19 cellular contexts compared by ENCODE assay signal in genomic region chr1:219472596-219472995, GRCh38.
DNase-seq lines count a peak whose midpoint lies in the region; ATAC-seq, FAIRE-seq and TF ChIP-seq lines count a peak whose summit lies in the region.
"Had no signal": no experiment of that assay in that cellular context is flagged by ENCODE, and none has a peak within 500 bp of the region (broad histone marks: within the 10 kb centered on the region; RNA-seq: fewer than 3 reads in every experiment).

No MANE protein-coding gene starts in this region.

- DNase-seq in HuH-7 (ENCODE audit: low spot score) (peak; percentile 4), GM12892 (ENCODE audit: insufficient read length) (no peak), OCI-M1 (lab: John Stamatoyannopoulos, UW) (no peak), GF-D8 (lab: John Stamatoyannopoulos, UW) (no peak)
- no peak for DNase-seq in naive thymus-derived CD8-positive, alpha-beta T cell
- DNase-seq: C1 segment of cervical spinal cord, GOT3, Karpas-422, NCI-H1105 treated with DMSO at 0.1 percent for 48 hours, NCI-H187, NCI-H2171, NCI-H774, SHP77 treated with DMSO at 0.1 percent for 48 hours had no signal

- peak overlapping the region in 1 of 10 donors; percentile 14 for H3K27ac Mint-ChIP-seq in naive thymus-derived CD8-positive, alpha-beta T cell
- H3K27ac Mint-ChIP-seq: T-helper 2 cell treated with Interferon-gamma antibody and Interleukin-4, amounts not matched to agents 5 μg/mL and 100 μg/mL, for 36 hours had no signal

- no peaks in the 10 kb centered on the region for H3K36me3 Mint-ChIP-seq in naive thymus-derived CD8-positive, alpha-beta T cell

- H3K4me3 Mint-ChIP-seq in naive thymus-derived CD8-positive, alpha-beta T cell, result no peak overlapping the region
- H3K4me3 Mint-ChIP-seq: T-helper 2 cell treated with Interferon-gamma antibody and Interleukin-4, amounts not matched to agents 5 μg/mL and 100 μg/mL, for 36 hours had no signal

- peaks cover 0 to 3% (median 0%) of the 10 kb centered on the region in 9 donors for H3K9me3 Mint-ChIP-seq in naive thymus-derived CD8-positive, alpha-beta T cell
- H3K9me3 Mint-ChIP-seq: T-helper 2 cell treated with Interferon-gamma antibody and Interleukin-4, amounts not matched to agents 5 μg/mL and 100 μg/mL, for 36 hours had no signal

- no peaks in the 10 kb centered on the region for H3K4me1 Mint-ChIP-seq in naive thymus-derived CD8-positive, alpha-beta T cell

- no peak for FAIRE-seq in GM12892 (lab: Jason Lieb, UNC)
- FAIRE-seq: A204.1, RCC 7860 had no signal

- H3K27me3 Mint-ChIP-seq in naive thymus-derived CD8-positive, alpha-beta T cell, result peaks cover 0 to 2% (median 0%) of the 10 kb centered on the region in 5 donors

- peak; percentile 39 for ATAC-seq in GM18502 (IDR thresholded peaks at IDR 0.05; ENCODE audit: poor library complexity, unreplicated experiment)
- peak; percentile 39 for ATAC-seq in GM19463 (IDR thresholded peaks at IDR 0.05; ENCODE audit: unreplicated experiment)
- ATAC-seq in HG02852 (IDR thresholded peaks at IDR 0.05; ENCODE audit: unreplicated experiment), result peak; percentile 46
- no peak for ATAC-seq in naive thymus-derived CD8-positive, alpha-beta T cell

- POLR2A ChIA-PET in naive thymus-derived CD8-positive, alpha-beta T cell (lab: Charles Lee), result no interaction called here

- no peak for TF ChIP-seq POLR2A in GM12892 (IDR thresholded peaks at IDR 0.05; ENCODE audit: low read depth, low read length)

Comparison
In these comparisons a context has a peak if more than half of its experiments do, and no peak if none do; other contexts are left out.
1. ATAC-seq: peak in GM18502 (single experiment), GM19463 (single experiment) and HG02852 (single experiment); none in naive thymus-derived CD8-positive, alpha-beta T cell (0 of 2).